Comparison of ENCODE assay signal across 35 cellular contexts in genomic region chr20:20554951-20555350, GRCh38.
"Had no signal": no experiment of that assay in that cellular context is flagged by ENCODE, and none has a peak within 500 bp of the region (broad histone marks: within the 10 kb centered on the region; RNA-seq: fewer than 3 reads in every experiment).

No MANE protein-coding gene starts in this region.

- H3K27me3 ChIP-seq: MG63 had no signal

- H3K36me3 ChIP-seq: MG63 had no signal

- H3K4me3 ChIP-seq: MG63 had no signal

- H3K9me3 ChIP-seq: MG63 had no signal

- DNase-seq: Karpas-422, Kasumi-1, MG63, MM.1S, MV-4-11, NCI-H1048, NCI-H1092, NCI-H1092 treated with DMSO at 0.1 percent for 48 hours, NCI-H1105, NCI-H1105 treated with DMSO at 0.1 percent for 48 hours, NCI-H1417, NCI-H1417 treated with DMSO at 0.1 percent for 48 hours, NCI-H1436, NCI-H1436 treated with DMSO at 0.1 percent for 48 hours, NCI-H146, NCI-H1694, NCI-H187, NCI-H187 treated with DMSO at 0.1 percent for 48 hours, NCI-H1930, NCI-H2029, NCI-H2029 treated with DMSO at 0.1 percent for 48 hours, NCI-H2081, NCI-H2081 treated with DMSO at 0.1 percent for 48 hours, NCI-H2107, NCI-H2171, NCI-H2227 treated with DMSO at 0.1 percent for 48 hours, NCI-H226, NCI-H345, NCI-H446, NCI-H446 treated with DMSO at 0.1 percent for 48 hours, NCI-H510A, NCI-H510A treated with DMSO at 0.1 percent for 48 hours, NCI-H524, NCI-H524 treated with DMSO at 0.1 percent for 48 hours, NCI-H526 had no signal
